9 cellular contexts compared by ENCODE assay signal in the genomic region with DNA sequence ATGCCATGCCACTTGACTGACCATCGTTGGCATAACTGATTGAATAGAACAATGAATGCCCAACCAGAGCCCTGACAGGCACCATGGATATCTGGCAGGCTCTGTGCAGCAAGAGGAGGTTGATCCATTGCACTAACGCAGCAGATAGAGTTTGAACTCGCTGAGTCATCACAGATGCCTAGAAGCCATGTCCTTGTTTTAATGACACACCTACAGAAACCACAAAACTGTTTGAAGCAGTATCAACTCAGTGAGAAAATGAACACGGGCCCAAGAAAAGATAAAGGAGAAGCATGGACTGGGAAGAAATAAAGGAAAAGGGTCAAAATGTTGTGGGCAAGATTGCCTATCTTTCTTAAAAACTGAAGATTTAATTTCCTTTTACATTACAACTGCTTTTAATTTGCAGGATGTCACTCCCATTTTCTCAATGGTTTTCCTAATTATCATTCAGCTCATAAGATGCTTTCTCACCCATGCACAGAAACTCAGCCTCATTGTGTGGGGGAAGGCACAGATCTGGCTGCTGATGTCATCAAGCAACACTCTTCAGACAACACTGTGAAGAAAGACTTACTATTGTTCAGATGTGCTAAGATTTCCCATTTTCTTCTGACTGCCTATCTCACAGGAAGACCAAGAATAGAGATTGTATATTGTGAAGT.
DNase-seq lines count a peak whose midpoint lies in the region; ATAC-seq, FAIRE-seq and TF ChIP-seq lines count a peak whose summit lies in the region.
"Had no signal": no experiment of that assay in that cellular context is flagged by ENCODE, and none has a peak within 500 bp of the region (broad histone marks: within the 10 kb centered on the region; RNA-seq: fewer than 3 reads in every experiment).

No MANE protein-coding gene starts in this region.

- ATAC-seq in GM18517 (IDR thresholded peaks at IDR 0.05; ENCODE audit: unreplicated experiment) (peak; percentile 65), HG03457 (IDR thresholded peaks at IDR 0.05; ENCODE audit: unreplicated experiment) (no peak)
- peak; percentile 76 for ATAC-seq in effector memory CD8-positive, alpha-beta T cell (replicated peaks)

- peaks cover 34% of the 10 kb centered on the region for H3K4me1 ChIP-seq in skeletal muscle satellite cell (ENCODE audit: control insufficient read depth, insufficient read depth, low read length)

- H3K27me3 Mint-ChIP-seq in effector memory CD8-positive, alpha-beta T cell, result no peaks in the 10 kb centered on the region

- peaks cover 11 to 17% of the 10 kb centered on the region in 2 donors for H3K4me1 Mint-ChIP-seq in effector memory CD8-positive, alpha-beta T cell (ENCODE audit: low read depth in 2 of 2)

- no peak overlapping the region for H3K4me3 ChIP-seq in skeletal muscle satellite cell (ENCODE audit: low read length)

- H3K4me2 ChIP-seq in skeletal muscle satellite cell (ENCODE audit: low read length), result peak overlapping the region; percentile 33

- TF ChIP-seq CTCF in D721Med (IDR thresholded peaks at IDR 0.05; ENCODE audit: insufficient read depth, missing control alignments), result no peak

- H3K9ac ChIP-seq in skeletal muscle satellite cell (ENCODE audit: low read depth, low read length), result no peak overlapping the region

- H3K27ac Mint-ChIP-seq in effector memory CD8-positive, alpha-beta T cell, result peak overlapping the region; percentile 3 to 90
- H3K27ac Mint-ChIP-seq: naive B cell had no signal

- H3K9me3 Mint-ChIP-seq in effector memory CD8-positive, alpha-beta T cell, result no peaks in the 10 kb centered on the region

- no peaks in the 10 kb centered on the region for H3K36me3 ChIP-seq in skeletal muscle satellite cell (ENCODE audit: insufficient read depth, low read length)

- no peaks in the 10 kb centered on the region for H3K27me3 ChIP-seq in skeletal muscle satellite cell (ENCODE audit: control insufficient read depth, insufficient read depth, low read length)

- peak overlapping the region in 1 of 2 donors; percentile 1 for H3K4me3 Mint-ChIP-seq in effector memory CD8-positive, alpha-beta T cell
- H3K4me3 Mint-ChIP-seq: naive B cell had no signal

- peak; percentile 45 for DNase-seq in ACHN
- peak; percentile 69 for DNase-seq in NCI-H226
- DNase-seq in effector memory CD8-positive, alpha-beta T cell, result peak in 2 of 3 experiments; percentile 5 to 7
- no peak for DNase-seq in D721Med (ENCODE audit: insufficient read length, low spot score)
- DNase-seq in posterior vena cava (ENCODE audit: low spot score), result no peak
- DNase-seq: naive B cell had no signal

- no peak for FAIRE-seq in D721Med (lab: Jason Lieb, UNC)

- in situ Hi-C loops in ACHN (cut with HindIII; ENCODE audit: low pct_ligation_motif_present, low pct_unique_long_range_greater_than_20kb, low sequenced_read_pairs), result no loop called here

- intact Hi-C loops in posterior vena cava (cut with DNase I), result no loop called here

- no peaks in the 10 kb centered on the region for H3K36me3 Mint-ChIP-seq in effector memory CD8-positive, alpha-beta T cell (ENCODE audit: insufficient read depth)

- H3K9me3 ChIP-seq in skeletal muscle satellite cell (replicated peaks; ENCODE audit: low read length), result no peaks in the 10 kb centered on the region

Comparison
In these comparisons a context has a peak if more than half of its experiments do, and no peak if none do; other contexts are left out.
1. DNase-seq: peak in ACHN (single experiment), NCI-H226 (single experiment) and effector memory CD8-positive, alpha-beta T cell (2 of 3); none in D721Med (single experiment) and posterior vena cava (single experiment).